ENCODE assay signal across 10 cellular contexts in genomic region chr11:115760528-115760837, GRCh38.
DNase-seq lines count a peak whose midpoint lies in the region; ATAC-seq and TF ChIP-seq lines count a peak whose summit lies in the region.
"Had no signal": no experiment of that assay in that cellular context is flagged by ENCODE, and none has a peak within 500 bp of the region (broad histone marks: within the 10 kb centered on the region; RNA-seq: fewer than 3 reads in every experiment).

No MANE protein-coding gene starts in this region.

- H3K4me3 ChIP-seq in neural cell (ENCODE audit: low read length): peak overlapping the region; percentile 55
- H3K4me3 ChIP-seq in aorta (ENCODE audit: low read length in 2 of 2): peak overlapping the region; percentile 28 to 60

- TF ChIP-seq CTCF in glutamatergic neuron (IDR thresholded peaks at IDR 0.05; ENCODE audit: partially characterized antibody, unreplicated experiment): no peak
- no peak for TF ChIP-seq CTCF in neural cell (IDR thresholded peaks at IDR 0.05; ENCODE audit: poor library complexity, severe bottlenecking)

- no peaks in the 10 kb centered on the region for H3K4me1 ChIP-seq in aorta (ENCODE audit: control insufficient read depth in 1 of 2, insufficient read depth in 2 of 2, low read length in 2 of 2)

- no peaks in the 10 kb centered on the region for H3F3A ChIP-seq in neural cell (ENCODE audit: insufficient read depth, low read length, poor library complexity, severe bottlenecking)

- H3K9ac ChIP-seq in neural cell (ENCODE audit: low read length): no peak overlapping the region

- ATAC-seq in Right ventricle myocardium inferior: peak; percentile 29
- ATAC-seq in aorta (ENCODE audit: low FRiP score): no peak

- no peak overlapping the region for H3K27ac ChIP-seq in neural cell (ENCODE audit: low read length)
- no peak overlapping the region for H3K27ac ChIP-seq in aorta (ENCODE audit: low read depth in 1 of 2, low read length in 2 of 2)

- peaks cover 27% of the 10 kb centered on the region for H3K4me1 Mint-ChIP-seq in glutamatergic neuron (ENCODE audit: low read depth, unreplicated experiment)
- H3K4me1 Mint-ChIP-seq: activated naive CD8-positive, alpha-beta T cell treated with anti-CD3 and anti-CD28 coated beads, Interleukin-2, amount 10 ng/mL, durations not matched to agents 7 days and 5 days had no signal

- H3K9me3 ChIP-seq in neural cell (ENCODE audit: low read length): no peaks in the 10 kb centered on the region
- no peaks in the 10 kb centered on the region for H3K9me3 ChIP-seq in aorta (ENCODE audit: control insufficient read depth, low read length)

- DNase-seq in Right ventricle myocardium inferior (ENCODE audit: missing footprints): no peak
- no peak for DNase-seq in cardiac septum (ENCODE audit: low spot score)
- peak; percentile 53 for DNase-seq in glutamatergic neuron
- DNase-seq in aorta: no peak
- no peak for DNase-seq in activated CD8-positive, alpha-beta memory T cell treated with anti-CD3 and anti-CD28 coated beads, Interleukin-2, amount 50 U/mL, for 48 hours
- no peak for DNase-seq in NCI-H146 treated with DMSO at 0.1 percent for 48 hours (lab: John Stamatoyannopoulos, UW; ENCODE audit: unreplicated experiment)
- no peak for DNase-seq in T-helper 1 cell
- DNase-seq: activated naive CD8-positive, alpha-beta T cell treated with anti-CD3 and anti-CD28 coated beads, Interleukin-2, amount 10 ng/mL, durations not matched to agents 7 days and 5 days; NCI-H1436 had no signal

- H3K27me3 Mint-ChIP-seq in glutamatergic neuron (ENCODE audit: unreplicated experiment): peaks cover 2% of the 10 kb centered on the region

- H3K9me2 ChIP-seq in neural cell (ENCODE audit: insufficient read depth, low read length): no peaks in the 10 kb centered on the region

- no peaks in the 10 kb centered on the region for H3K79me2 ChIP-seq in neural cell (replicated peaks; ENCODE audit: insufficient read depth, low read length)

- TF ChIP-seq RAD21 in neural cell (conservative IDR thresholded peaks at IDR 0.05): no peak

- no peaks in the 10 kb centered on the region for H3K36me3 ChIP-seq in neural cell (ENCODE audit: insufficient read depth, low read length)
- no peaks in the 10 kb centered on the region for H3K36me3 ChIP-seq in aorta (ENCODE audit: control insufficient read depth in 1 of 2, insufficient read depth in 2 of 2, low read length in 1 of 2)

- WGBS in aorta, 2 donors: 24 to 25% methylated on average over 8 to 9 of the region's 9 CpGs

- no peak overlapping the region for H2AFZ ChIP-seq in neural cell (ENCODE audit: low read depth, low read length)

- H4K20me1 ChIP-seq in neural cell (ENCODE audit: insufficient read depth): no peaks in the 10 kb centered on the region

- intact Hi-C loops in Right ventricle myocardium inferior (cut with DNase I): loop anchor here (10.0 kb wide), 1 partner anchor 256 kb away; the partner anchor contains the start of gene CADM1
- intact Hi-C loops in cardiac septum (cut with DNase I): no loop called here
- intact Hi-C loops in aorta (cut with DNase I): no loop called here

- TF ChIP-seq EP300 in neural cell (conservative IDR thresholded peaks at IDR 0.05; ENCODE audit: poor library complexity, severe bottlenecking): no peak

- H3K4me2 ChIP-seq in neural cell (ENCODE audit: low read length): no peak overlapping the region

- peaks cover 18% of the 10 kb centered on the region for H3K27me3 ChIP-seq in neural cell (ENCODE audit: insufficient read depth, low read depth, low read length)
- H3K27me3 ChIP-seq in aorta (ENCODE audit: control insufficient read depth in 1 of 2, insufficient read depth in 2 of 2, low read length in 1 of 2): no peaks in the 10 kb centered on the region

- H3K36me3 Mint-ChIP-seq in glutamatergic neuron (ENCODE audit: unreplicated experiment): peaks cover 6% of the 10 kb centered on the region
- H3K36me3 Mint-ChIP-seq: activated naive CD8-positive, alpha-beta T cell treated with anti-CD3 and anti-CD28 coated beads, Interleukin-2, amount 10 ng/mL, durations not matched to agents 7 days and 5 days had no signal

- H3K4me3 Mint-ChIP-seq in glutamatergic neuron (ENCODE audit: unreplicated experiment): peak overlapping the region; percentile 72
- H3K4me3 Mint-ChIP-seq: activated naive CD8-positive, alpha-beta T cell treated with anti-CD3 and anti-CD28 coated beads, Interleukin-2, amount 10 ng/mL, durations not matched to agents 7 days and 5 days had no signal

- H3K27ac Mint-ChIP-seq in glutamatergic neuron (ENCODE audit: unreplicated experiment): peak overlapping the region; percentile 97
- H3K27ac Mint-ChIP-seq: activated naive CD8-positive, alpha-beta T cell treated with anti-CD3 and anti-CD28 coated beads, Interleukin-2, amount 10 ng/mL, durations not matched to agents 7 days and 5 days had no signal

- peaks cover 7% of the 10 kb centered on the region for H3K9me3 Mint-ChIP-seq in glutamatergic neuron (ENCODE audit: unreplicated experiment)
- H3K9me3 Mint-ChIP-seq: activated naive CD8-positive, alpha-beta T cell treated with anti-CD3 and anti-CD28 coated beads, Interleukin-2, amount 10 ng/mL, durations not matched to agents 7 days and 5 days had no signal

TF ChIP-seq in neural cell, 6 proteins besides CTCF, POLR2A, EP300 and RAD21:
- TF ChIP-seq SMC3 (conservative IDR thresholded peaks at IDR 0.05; ENCODE audit: poor library complexity): no peak
- no peak for TF ChIP-seq POLR2AphosphoS5 (IDR thresholded peaks at IDR 0.05)
- no peak for TF ChIP-seq TAF1 (IDR thresholded peaks at IDR 0.05; ENCODE audit: low read depth)
- TF ChIP-seq EZH2 (IDR thresholded peaks at IDR 0.05; ENCODE audit: borderline replicate concordance, insufficient read depth, low read length, poor library complexity, severe bottlenecking): no peak
- TF ChIP-seq MXI1 (conservative IDR thresholded peaks at IDR 0.05; ENCODE audit: poor library complexity, severe bottlenecking): no peak
- TF ChIP-seq, protein P1, sequence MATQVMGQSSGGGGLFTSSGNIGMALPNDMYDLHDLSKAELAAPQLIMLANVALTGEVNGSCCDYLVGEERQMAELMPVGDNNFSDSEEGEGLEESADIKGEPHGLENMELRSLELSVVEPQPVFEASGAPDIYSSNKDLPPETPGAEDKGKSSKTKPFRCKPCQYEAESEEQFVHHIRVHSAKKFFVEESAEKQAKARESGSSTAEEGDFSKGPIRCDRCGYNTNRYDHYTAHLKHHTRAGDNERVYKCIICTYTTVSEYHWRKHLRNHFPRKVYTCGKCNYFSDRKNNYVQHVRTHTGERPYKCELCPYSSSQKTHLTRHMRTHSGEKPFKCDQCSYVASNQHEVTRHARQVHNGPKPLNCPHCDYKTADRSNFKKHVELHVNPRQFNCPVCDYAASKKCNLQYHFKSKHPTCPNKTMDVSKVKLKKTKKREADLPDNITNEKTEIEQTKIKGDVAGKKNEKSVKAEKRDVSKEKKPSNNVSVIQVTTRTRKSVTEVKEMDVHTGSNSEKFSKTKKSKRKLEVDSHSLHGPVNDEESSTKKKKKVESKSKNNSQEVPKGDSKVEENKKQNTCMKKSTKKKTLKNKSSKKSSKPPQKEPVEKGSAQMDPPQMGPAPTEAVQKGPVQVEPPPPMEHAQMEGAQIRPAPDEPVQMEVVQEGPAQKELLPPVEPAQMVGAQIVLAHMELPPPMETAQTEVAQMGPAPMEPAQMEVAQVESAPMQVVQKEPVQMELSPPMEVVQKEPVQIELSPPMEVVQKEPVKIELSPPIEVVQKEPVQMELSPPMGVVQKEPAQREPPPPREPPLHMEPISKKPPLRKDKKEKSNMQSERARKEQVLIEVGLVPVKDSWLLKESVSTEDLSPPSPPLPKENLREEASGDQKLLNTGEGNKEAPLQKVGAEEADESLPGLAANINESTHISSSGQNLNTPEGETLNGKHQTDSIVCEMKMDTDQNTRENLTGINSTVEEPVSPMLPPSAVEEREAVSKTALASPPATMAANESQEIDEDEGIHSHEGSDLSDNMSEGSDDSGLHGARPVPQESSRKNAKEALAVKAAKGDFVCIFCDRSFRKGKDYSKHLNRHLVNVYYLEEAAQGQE (IDR thresholded peaks at IDR 0.05; ENCODE audit: borderline replicate concordance): no peak
